1 cellular context compared by ENCODE assay signal in genomic region chr5:149731617-149732400, GRCh38.
A peak's percentile ranks its signal among the peaks of the same experiment; 100 is the strongest.
TF ChIP-seq lines count a peak whose summit lies in the region.

No MANE protein-coding gene starts in this region.

TF ChIP-seq in K562, 482 proteins besides CTCF, POLR2A, EP300 and RAD21 (continued from another document and continues in another):
- peak; percentile 78 for TF ChIP-seq TFAP4 (CRISPR knock-in tag; IDR thresholded peaks at IDR 0.05; ENCODE audit: borderline replicate concordance)
- TF ChIP-seq TAF9B (IDR thresholded peaks at IDR 0.05; ENCODE audit: partially characterized antibody): no peak
- TF ChIP-seq TEAD1 (CRISPR knock-in tag; IDR thresholded peaks at IDR 0.05): peak in 1 of 2 experiments; percentile 75; a peak in 1 of 4 replicates
- TF ChIP-seq, protein P1, sequence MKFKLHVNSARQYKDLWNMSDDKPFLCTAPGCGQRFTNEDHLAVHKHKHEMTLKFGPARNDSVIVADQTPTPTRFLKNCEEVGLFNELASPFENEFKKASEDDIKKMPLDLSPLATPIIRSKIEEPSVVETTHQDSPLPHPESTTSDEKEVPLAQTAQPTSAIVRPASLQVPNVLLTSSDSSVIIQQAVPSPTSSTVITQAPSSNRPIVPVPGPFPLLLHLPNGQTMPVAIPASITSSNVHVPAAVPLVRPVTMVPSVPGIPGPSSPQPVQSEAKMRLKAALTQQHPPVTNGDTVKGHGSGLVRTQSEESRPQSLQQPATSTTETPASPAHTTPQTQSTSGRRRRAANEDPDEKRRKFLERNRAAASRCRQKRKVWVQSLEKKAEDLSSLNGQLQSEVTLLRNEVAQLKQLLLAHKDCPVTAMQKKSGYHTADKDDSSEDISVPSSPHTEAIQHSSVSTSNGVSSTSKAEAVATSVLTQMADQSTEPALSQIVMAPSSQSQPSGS (CRISPR knock-in tag; IDR thresholded peaks at IDR 0.05): no peak
- TF ChIP-seq SP2 (IDR thresholded peaks at IDR 0.05; ENCODE audit: extremely low read depth, low read depth, low read length, poor library complexity, severe bottlenecking): no peak
- no peak for TF ChIP-seq NFXL1 (CRISPR knock-in tag; IDR thresholded peaks at IDR 0.05)
- TF ChIP-seq FOXJ3 (CRISPR knock-in tag; IDR thresholded peaks at IDR 0.05): no peak
- no peak for TF ChIP-seq COPS2 (conservative IDR thresholded peaks at IDR 0.05)
- no peak for TF ChIP-seq ID3 (CRISPR knock-in tag; IDR thresholded peaks at IDR 0.05)
- peak; percentile 69; the same call in 1 of the 2 replicates for TF ChIP-seq ID3 (tag; IDR thresholded peaks at IDR 0.05)
- no peak for TF ChIP-seq ILK (tag; IDR thresholded peaks at IDR 0.05; ENCODE audit: borderline replicate concordance, low read depth)
- TF ChIP-seq, protein P2, sequence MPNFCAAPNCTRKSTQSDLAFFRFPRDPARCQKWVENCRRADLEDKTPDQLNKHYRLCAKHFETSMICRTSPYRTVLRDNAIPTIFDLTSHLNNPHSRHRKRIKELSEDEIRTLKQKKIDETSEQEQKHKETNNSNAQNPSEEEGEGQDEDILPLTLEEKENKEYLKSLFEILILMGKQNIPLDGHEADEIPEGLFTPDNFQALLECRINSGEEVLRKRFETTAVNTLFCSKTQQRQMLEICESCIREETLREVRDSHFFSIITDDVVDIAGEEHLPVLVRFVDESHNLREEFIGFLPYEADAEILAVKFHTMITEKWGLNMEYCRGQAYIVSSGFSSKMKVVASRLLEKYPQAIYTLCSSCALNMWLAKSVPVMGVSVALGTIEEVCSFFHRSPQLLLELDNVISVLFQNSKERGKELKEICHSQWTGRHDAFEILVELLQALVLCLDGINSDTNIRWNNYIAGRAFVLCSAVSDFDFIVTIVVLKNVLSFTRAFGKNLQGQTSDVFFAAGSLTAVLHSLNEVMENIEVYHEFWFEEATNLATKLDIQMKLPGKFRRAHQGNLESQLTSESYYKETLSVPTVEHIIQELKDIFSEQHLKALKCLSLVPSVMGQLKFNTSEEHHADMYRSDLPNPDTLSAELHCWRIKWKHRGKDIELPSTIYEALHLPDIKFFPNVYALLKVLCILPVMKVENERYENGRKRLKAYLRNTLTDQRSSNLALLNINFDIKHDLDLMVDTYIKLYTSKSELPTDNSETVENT (CRISPR knock-in tag; IDR thresholded peaks at IDR 0.05): peak; percentile 74; the same call in 1 of the 2 replicates
- TF ChIP-seq HES1 (IDR thresholded peaks at IDR 0.05; ENCODE audit: low read depth): 0 out of 2 replicates have a peak, but pooled peaks have one; percentile 27
- no peak for TF ChIP-seq MBD2 (IDR thresholded peaks at IDR 0.05; ENCODE audit: borderline replicate concordance, low read depth)
- no peak for TF ChIP-seq MEF2A (IDR thresholded peaks at IDR 0.05; ENCODE audit: control insufficient read depth, low read depth, low read length)
- TF ChIP-seq, protein P3, sequence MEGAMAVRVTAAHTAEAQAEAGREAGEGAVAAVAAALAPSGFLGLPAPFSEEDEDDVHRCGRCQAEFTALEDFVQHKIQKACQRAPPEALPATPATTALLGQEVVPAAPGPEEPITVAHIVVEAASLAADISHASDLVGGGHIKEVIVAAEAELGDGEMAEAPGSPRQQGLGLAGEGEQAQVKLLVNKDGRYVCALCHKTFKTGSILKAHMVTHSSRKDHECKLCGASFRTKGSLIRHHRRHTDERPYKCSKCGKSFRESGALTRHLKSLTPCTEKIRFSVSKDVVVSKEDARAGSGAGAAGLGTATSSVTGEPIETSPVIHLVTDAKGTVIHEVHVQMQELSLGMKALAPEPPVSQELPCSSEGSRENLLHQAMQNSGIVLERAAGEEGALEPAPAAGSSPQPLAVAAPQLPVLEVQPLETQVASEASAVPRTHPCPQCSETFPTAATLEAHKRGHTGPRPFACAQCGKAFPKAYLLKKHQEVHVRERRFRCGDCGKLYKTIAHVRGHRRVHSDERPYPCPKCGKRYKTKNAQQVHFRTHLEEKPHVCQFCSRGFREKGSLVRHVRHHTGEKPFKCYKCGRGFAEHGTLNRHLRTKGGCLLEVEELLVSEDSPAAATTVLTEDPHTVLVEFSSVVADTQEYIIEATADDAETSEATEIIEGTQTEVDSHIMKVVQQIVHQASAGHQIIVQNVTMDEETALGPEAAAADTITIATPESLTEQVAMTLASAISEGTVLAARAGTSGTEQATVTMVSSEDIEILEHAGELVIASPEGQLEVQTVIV (CRISPR knock-in tag; IDR thresholded peaks at IDR 0.05; ENCODE audit: borderline replicate concordance): no peak
- no peak for TF ChIP-seq E2F5 (CRISPR knock-in tag; IDR thresholded peaks at IDR 0.05)
- TF ChIP-seq RBM22 (IDR thresholded peaks at IDR 0.05; ENCODE audit: low read depth, low read length, poor library complexity, severe bottlenecking): no peak
- peak; percentile 61; the same call in 1 of the 2 replicates for TF ChIP-seq NR3C1 (CRISPR knock-in tag; IDR thresholded peaks at IDR 0.05)
- no peak for TF ChIP-seq PRDM10 (IDR thresholded peaks at IDR 0.05; ENCODE audit: partially characterized antibody)
- no peak for TF ChIP-seq ETV5 (CRISPR knock-in tag; IDR thresholded peaks at IDR 0.05; ENCODE audit: low read depth)
- TF ChIP-seq ZBTB9 (CRISPR knock-in tag; IDR thresholded peaks at IDR 0.05): peak; percentile 25; the same call in 1 of the 2 replicates
- TF ChIP-seq CCNT2 (IDR thresholded peaks at IDR 0.05; ENCODE audit: borderline replicate concordance, extremely low read depth, insufficient read length, low read depth, low read length): peak; percentile 67
- TF ChIP-seq HNRNPL (IDR thresholded peaks at IDR 0.05; ENCODE audit: low read depth, low read length): no peak
- TF ChIP-seq ETV6 (IDR thresholded peaks at IDR 0.05; ENCODE audit: borderline replicate concordance in 1 of 2, low read depth in 2 of 2, low read length in 1 of 2): no peak
- no peak for TF ChIP-seq ETV6 (CRISPR knock-in tag; IDR thresholded peaks at IDR 0.05; ENCODE audit: borderline replicate concordance)
- TF ChIP-seq PHB (CRISPR knock-in tag; IDR thresholded peaks at IDR 0.05): no peak
- peak; percentile 89 for TF ChIP-seq RBBP5 (IDR thresholded peaks at IDR 0.05; ENCODE audit: borderline replicate concordance, insufficient read depth, low read length, poor library complexity, severe bottlenecking)
- peak; percentile 71 for TF ChIP-seq ZFX (CRISPR knock-in tag; IDR thresholded peaks at IDR 0.05)
- no peak for TF ChIP-seq ZNF445 (CRISPR knock-in tag; IDR thresholded peaks at IDR 0.05; ENCODE audit: low read depth)
- peak in 1 of 2 experiments; percentile 73; a peak in 2 of 4 replicates for TF ChIP-seq MLLT1 (IDR thresholded peaks at IDR 0.05)
- TF ChIP-seq ZNF77 (CRISPR knock-in tag; IDR thresholded peaks at IDR 0.05): no peak
- TF ChIP-seq, protein P4, sequence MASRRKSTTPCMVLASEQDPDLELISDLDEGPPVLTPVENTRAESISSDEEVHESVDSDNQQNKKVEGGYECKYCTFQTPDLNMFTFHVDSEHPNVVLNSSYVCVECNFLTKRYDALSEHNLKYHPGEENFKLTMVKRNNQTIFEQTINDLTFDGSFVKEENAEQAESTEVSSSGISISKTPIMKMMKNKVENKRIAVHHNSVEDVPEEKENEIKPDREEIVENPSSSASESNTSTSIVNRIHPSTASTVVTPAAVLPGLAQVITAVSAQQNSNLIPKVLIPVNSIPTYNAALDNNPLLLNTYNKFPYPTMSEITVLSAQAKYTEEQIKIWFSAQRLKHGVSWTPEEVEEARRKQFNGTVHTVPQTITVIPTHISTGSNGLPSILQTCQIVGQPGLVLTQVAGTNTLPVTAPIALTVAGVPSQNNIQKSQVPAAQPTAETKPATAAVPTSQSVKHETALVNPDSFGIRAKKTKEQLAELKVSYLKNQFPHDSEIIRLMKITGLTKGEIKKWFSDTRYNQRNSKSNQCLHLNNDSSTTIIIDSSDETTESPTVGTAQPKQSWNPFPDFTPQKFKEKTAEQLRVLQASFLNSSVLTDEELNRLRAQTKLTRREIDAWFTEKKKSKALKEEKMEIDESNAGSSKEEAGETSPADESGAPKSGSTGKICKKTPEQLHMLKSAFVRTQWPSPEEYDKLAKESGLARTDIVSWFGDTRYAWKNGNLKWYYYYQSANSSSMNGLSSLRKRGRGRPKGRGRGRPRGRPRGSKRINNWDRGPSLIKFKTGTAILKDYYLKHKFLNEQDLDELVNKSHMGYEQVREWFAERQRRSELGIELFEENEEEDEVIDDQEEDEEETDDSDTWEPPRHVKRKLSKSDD (conservative IDR thresholded peaks at IDR 0.05; ENCODE audit: low read length): no peak
- no peak for TF ChIP-seq POLR2H (tag; IDR thresholded peaks at IDR 0.05; ENCODE audit: low read depth)
- TF ChIP-seq JUN (IDR thresholded peaks at IDR 0.05; ENCODE audit: borderline replicate concordance, low read depth, low read length): no peak
- no peak; the same call in 1 of the 2 replicates for TF ChIP-seq JUN (CRISPR knock-in tag; IDR thresholded peaks at IDR 0.05; ENCODE audit: borderline replicate concordance)
- no peak for TF ChIP-seq MBD1 (CRISPR knock-in tag; IDR thresholded peaks at IDR 0.05)
- TF ChIP-seq RHOXF2B (CRISPR knock-in tag; conservative IDR thresholded peaks at IDR 0.05): no peak
